9 cellular contexts compared by ENCODE assay signal in genomic region chr2:241103176-241103595, GRCh38. TPM values are rescaled to one million over a fixed set of nuclear protein-coding genes. Genes with fewer than 3 reads are reported as not detected.
DNase-seq lines count a peak whose midpoint lies in the region; TF ChIP-seq lines count a peak whose summit lies in the region.
"Had no signal": no experiment of that assay in that cellular context is flagged by ENCODE, and none has a peak within 500 bp of the region (broad histone marks: within the 10 kb centered on the region; RNA-seq: fewer than 3 reads in every experiment).

No MANE protein-coding gene starts in this region.

- TF ChIP-seq CTCF in mammary epithelial cell (conservative IDR thresholded peaks at IDR 0.05 in 1 of 2, IDR thresholded peaks at IDR 0.05 in 1 of 2; ENCODE audit: extremely low read depth in 1 of 2, insufficient read depth in 1 of 2, low read depth in 1 of 2, low read length in 2 of 2), result no peak

- intact Hi-C loops in mammary epithelial cell (cut with micrococcal nuclease), result loop anchor here (5.0 kb wide), 1 partner anchor 114 kb away; no protein-coding TSS in a partner anchor

- H3K27ac ChIP-seq in ACC112 (ENCODE audit: low read depth, low read length) (no peak overlapping the region), HUES48 (ENCODE audit: low read depth, low read length) (no peak overlapping the region), mammary epithelial cell (ENCODE audit: insufficient read depth, low read depth, low read length) (peak overlapping the region; percentile 79), mucosa of rectum (ENCODE audit: low read depth in 2 of 2, low read length in 2 of 2) (peak overlapping the region in 1 of 2 donors; percentile 90)

- H3K4me2 ChIP-seq in mammary epithelial cell (ENCODE audit: insufficient read depth, low read depth, low read length), result peak overlapping the region; percentile 84

- in situ Hi-C loops in mammary epithelial cell (cut with MboI; ENCODE audit: low sequenced_read_pairs in 2 of 2), result no loop called here
- in situ Hi-C loops in G401 (cut with HindIII; ENCODE audit: low sequenced_read_pairs), result no loop called here

- DNase-seq in mammary epithelial cell (no peak), NCI-H2171 (lab: John Stamatoyannopoulos, UW) (no peak), COLO829 (ENCODE audit: low spot score) (no peak), activated gamma-delta T cell (lab: John Stamatoyannopoulos, UW) (no peak), G401 (ENCODE audit: low spot score) (no peak)
- DNase-seq: NCI-H1694 treated with DMSO at 0.1 percent for 48 hours had no signal

- H3K4me3 ChIP-seq in ACC112 (ENCODE audit: low read depth, low read length) (peak overlapping the region; percentile 96), HUES48 (ENCODE audit: low read depth, low read length) (peak overlapping the region; percentile 72), mammary epithelial cell (replicated peaks in 1 of 3; ENCODE audit: insufficient read depth in 1 of 3, low read depth in 2 of 3, low read length in 3 of 3) (peak overlapping the region; percentile 93 to 95 (median 94)), mucosa of rectum (ENCODE audit: low read length in 2 of 2) (peak overlapping the region; percentile 73 to 96)

- H3K79me2 ChIP-seq in ACC112 (ENCODE audit: control insufficient read depth, insufficient read depth, low read length, unreplicated experiment) (peaks cover 36% of the 10 kb centered on the region), mammary epithelial cell (ENCODE audit: insufficient read depth, low read length) (peaks cover 51% of the 10 kb centered on the region)

- 3% methylated on average over 5 of the region's 5 CpGs for WGBS in mammary epithelial cell (ENCODE audit: low coverage, missing lambda C conversion rate)

- no peaks in the 10 kb centered on the region for H3K9me3 ChIP-seq in HUES48 (ENCODE audit: control insufficient read depth, insufficient read depth, low read length)
- H3K9me3 ChIP-seq in mammary epithelial cell (replicated peaks; ENCODE audit: insufficient read depth, low read length), result no peaks in the 10 kb centered on the region
- no peaks in the 10 kb centered on the region for H3K9me3 ChIP-seq in mucosa of rectum (ENCODE audit: control insufficient read depth in 2 of 2, low read length in 2 of 2)

- H3K9ac ChIP-seq in HUES48 (ENCODE audit: low read depth, low read length), result peak overlapping the region; percentile 70; the same call in 1 of the 2 replicates
- peak overlapping the region; percentile 93 for H3K9ac ChIP-seq in mammary epithelial cell (ENCODE audit: insufficient read depth, low read length)
- H3K9ac ChIP-seq in mucosa of rectum (ENCODE audit: low read depth in 1 of 2, low read length in 2 of 2), result peak overlapping the region; percentile 83 to 92

- peaks cover 9% of the 10 kb centered on the region for H3K4me1 ChIP-seq in ACC112 (ENCODE audit: control insufficient read depth, insufficient read depth, low read length, unreplicated experiment)
- peaks cover 7% of the 10 kb centered on the region; the same call in 1 of the 2 replicates for H3K4me1 ChIP-seq in HUES48 (ENCODE audit: control insufficient read depth, insufficient read depth, low read length)
- peaks cover 15% of the 10 kb centered on the region for H3K4me1 ChIP-seq in mammary epithelial cell (ENCODE audit: insufficient read depth, low read length)
- H3K4me1 ChIP-seq in mucosa of rectum (ENCODE audit: control insufficient read depth in 2 of 2, insufficient read depth in 2 of 2, low read length in 2 of 2), result peaks cover 13 to 27% of the 10 kb centered on the region in 2 donors

- CTCF ChIA-PET in mammary epithelial cell (lab: Charles Lee; ENCODE audit: low non-redundant PET), result no interaction called here

- H2AFZ ChIP-seq in ACC112 (ENCODE audit: low read length, unreplicated experiment) (peak overlapping the region; percentile 89), mammary epithelial cell (ENCODE audit: low read depth, low read length) (peak overlapping the region; percentile 100)

- H3K27me3 ChIP-seq in ACC112 (ENCODE audit: insufficient read depth, low read length), result no peaks in the 10 kb centered on the region
- H3K27me3 ChIP-seq in HUES48 (ENCODE audit: control insufficient read depth, insufficient read depth, low read length), result no peaks in the 10 kb centered on the region
- no peaks in the 10 kb centered on the region for H3K27me3 ChIP-seq in mammary epithelial cell (ENCODE audit: insufficient read depth, low read length)
- no peaks in the 10 kb centered on the region for H3K27me3 ChIP-seq in mucosa of rectum (ENCODE audit: control insufficient read depth in 2 of 2, insufficient read depth in 2 of 2, low read length in 2 of 2)

- dilution Hi-C loops in mammary epithelial cell (cut with HindIII; ENCODE audit: low sequenced_read_pairs), result no loop called here

- no peaks in the 10 kb centered on the region for H4K20me1 ChIP-seq in mammary epithelial cell (ENCODE audit: insufficient read depth, low read length)

- H3K36me3 ChIP-seq in ACC112 (ENCODE audit: insufficient read depth, low read length), result no peaks in the 10 kb centered on the region
- peaks cover 31% of the 10 kb centered on the region for H3K36me3 ChIP-seq in HUES48 (ENCODE audit: control insufficient read depth, insufficient read depth, low read length)
- no peaks in the 10 kb centered on the region for H3K36me3 ChIP-seq in mammary epithelial cell (ENCODE audit: insufficient read depth, low read length)
- peaks cover 17% of the 10 kb centered on the region in 2 donors for H3K36me3 ChIP-seq in mucosa of rectum (ENCODE audit: control insufficient read depth in 2 of 2, insufficient read depth in 2 of 2, low read length in 2 of 2)

- no TSS peak for BruUV-seq in mammary epithelial cell (replicated peaks; lab: Mats Ljungman, UMichigan)

RNA-seq across cellular contexts. Expression of gene MTERF4, which starts 1.1 kb away (rescaled TPM):
- total RNA-seq in mammary epithelial cell, result 10 to 100 TPM; 18.5 to 21.7 TPM
- 26.5 TPM for polyA plus RNA-seq in mammary epithelial cell
- polyA minus RNA-seq in mammary epithelial cell, result 18.9 TPM
- 17.5 and 24.9 TPM in 2 replicates for total RNA-seq in G401 (2014; rRNA removed; shearing (Covaris generic))

RNA-seq across cellular contexts. Expression of gene PASK, which starts 46.1 kb away (rescaled TPM):
- 10 to 100 TPM in 1 of 2 donors, 1 to 10 TPM in 1; 6.0 to 18.6 TPM for total RNA-seq in mammary epithelial cell
- 5.3 TPM for polyA plus RNA-seq in mammary epithelial cell
- 27.8 TPM for polyA minus RNA-seq in mammary epithelial cell
- total RNA-seq in G401 (2014; rRNA removed; shearing (Covaris generic)), result 14.7 and 20.7 TPM in 2 replicates

RNA-seq across cellular contexts. Expression of gene PPP1R7, which starts 47.1 kb away (rescaled TPM):
- 10 to 100 TPM; 39.2 to 66.5 TPM for total RNA-seq in mammary epithelial cell
- polyA plus RNA-seq in mammary epithelial cell, result 85.6 TPM
- 22.3 TPM for polyA minus RNA-seq in mammary epithelial cell
- 83.2 and 91.9 TPM in 2 replicates for total RNA-seq in G401 (2014; rRNA removed; shearing (Covaris generic))
